12 cellular contexts compared by ENCODE assay signal in the genomic region with DNA sequence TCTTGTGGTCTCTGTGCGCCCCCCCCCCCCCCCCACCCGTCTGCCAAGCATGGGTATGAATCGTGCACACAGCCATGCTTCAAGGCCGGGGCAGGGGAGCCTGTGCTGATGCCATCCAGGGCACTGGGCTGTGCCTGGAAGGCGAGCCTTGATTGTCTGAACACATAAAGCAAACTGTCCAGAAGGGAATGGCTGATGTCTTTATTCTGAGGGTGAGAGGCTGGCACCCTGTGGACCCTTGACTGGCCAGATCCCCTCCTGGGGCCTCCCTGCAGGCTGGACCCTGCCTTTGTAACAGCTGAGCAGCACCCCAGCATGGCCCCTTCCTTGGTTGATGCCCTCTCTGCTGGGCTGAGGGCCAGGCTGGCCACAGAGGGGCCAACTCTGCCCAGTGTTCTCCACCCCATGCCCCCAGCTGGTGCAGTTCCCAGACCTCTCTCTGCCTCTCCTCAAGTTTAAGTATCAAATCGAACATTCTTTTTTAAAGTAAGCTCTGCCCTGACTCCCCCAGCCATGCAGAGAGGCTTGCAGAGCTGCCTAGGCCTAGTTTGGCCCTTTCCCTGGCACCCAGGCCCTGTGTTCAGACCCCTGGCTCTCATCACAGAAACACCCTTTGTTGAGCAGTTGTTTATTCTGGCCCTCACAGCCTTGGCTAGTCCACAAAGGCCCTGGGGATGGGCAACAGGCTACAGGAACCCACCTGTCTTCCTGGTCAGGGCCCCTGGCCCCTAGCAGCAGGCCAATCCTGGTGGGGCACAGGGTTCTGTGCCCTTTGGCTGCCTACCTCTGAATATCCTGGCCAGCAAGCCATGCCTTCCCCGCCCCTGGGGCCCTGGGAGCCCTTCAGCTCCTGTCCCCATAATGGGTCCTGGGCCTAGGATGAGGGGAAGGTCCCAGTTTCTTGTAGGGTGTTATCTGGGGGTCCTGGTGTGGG. TPM values are rescaled to one million over a fixed set of nuclear protein-coding genes. Genes with fewer than 3 reads are reported as not detected.
DNase-seq lines count a peak whose midpoint lies in the region; ATAC-seq and TF ChIP-seq lines count a peak whose summit lies in the region.
"Had no signal": no experiment of that assay in that cellular context is flagged by ENCODE, and none has a peak within 500 bp of the region (broad histone marks: within the 10 kb centered on the region; RNA-seq: fewer than 3 reads in every experiment).

No MANE protein-coding gene starts in this region.

- TF ChIP-seq CTCF in body of pancreas (IDR thresholded peaks at IDR 0.05) (no peak), neural crest cell (conservative IDR thresholded peaks at IDR 0.05) (no peak)

- no peak overlapping the region for H3K4me3 ChIP-seq in body of pancreas

- H3K4me1 Mint-ChIP-seq in neural crest cell, result peaks cover 12% of the 10 kb centered on the region

- H3K27ac Mint-ChIP-seq in neural crest cell (ENCODE audit: unreplicated experiment), result no peak overlapping the region

- peaks cover 13% of the 10 kb centered on the region for H3K27me3 Mint-ChIP-seq in neural crest cell (ENCODE audit: low read depth)

- H3K4me3 Mint-ChIP-seq in neural crest cell, result peak overlapping the region; percentile 75
- H3K4me3 Mint-ChIP-seq: nephron progenitor cell had no signal

- peak; percentile 54 for DNase-seq in DMS 273 (lab: John Stamatoyannopoulos, UW; ENCODE audit: unreplicated experiment)
- no peak for DNase-seq in DMS 273 treated with DMSO at 0.1 percent for 48 hours (lab: John Stamatoyannopoulos, UW)
- DNase-seq in body of pancreas, result peak in 3 of 4 donors; percentile 60 to 74 (median 74)
- DNase-seq in neural crest cell (ENCODE audit: low read depth, low spot score), result no peak
- DNase-seq in stimulated activated naive CD4-positive, alpha-beta T cell (lab: John Stamatoyannopoulos, UW), result no peak
- DNase-seq: activated effector memory CD4-positive, alpha-beta T cell treated with Interleukin-2 at 50 U/mL for 16 hours; nephron progenitor cell had no signal

- WGBS in body of pancreas, 2 donors, result 32 to 44% methylated on average over 4 to 7 of the region's 7 CpGs

- peaks cover 9% of the 10 kb centered on the region for H3K36me3 Mint-ChIP-seq in neural crest cell (ENCODE audit: low read depth)

- intact Hi-C loops in body of pancreas (cut with DNase I), result no loop called here

- H3K27ac ChIP-seq in KOPT-K1 (ENCODE audit: low read depth, low read length, poor library complexity, severe bottlenecking), result peak overlapping the region; percentile 90
- H3K27ac ChIP-seq in body of pancreas, result peak overlapping the region; percentile 59 to 72 (median 68)

- H3K9me3 ChIP-seq in KOPT-K1 (ENCODE audit: insufficient read depth, low read length, poor library complexity, severe bottlenecking) (no peaks in the 10 kb centered on the region), body of pancreas (no peaks in the 10 kb centered on the region)

- H3K36me3 ChIP-seq in KOPT-K1 (ENCODE audit: insufficient read depth, low read length), result peaks cover 89% of the 10 kb centered on the region
- peaks cover 0 to 20% of the 10 kb centered on the region in 2 donors for H3K36me3 ChIP-seq in body of pancreas (replicated peaks in 1 of 2; ENCODE audit: insufficient read depth in 1 of 2, low read depth in 2 of 2)

- H3K9me3 Mint-ChIP-seq in neural crest cell, result no peaks in the 10 kb centered on the region
- H3K9me3 Mint-ChIP-seq: nephron progenitor cell had no signal

- peaks cover 50% of the 10 kb centered on the region for H3K4me1 ChIP-seq in body of pancreas

- ATAC-seq in body of pancreas (peak; percentile 10), HG03442 (IDR thresholded peaks at IDR 0.05; ENCODE audit: unreplicated experiment) (no peak), GM21447 (IDR thresholded peaks at IDR 0.05; ENCODE audit: unreplicated experiment) (no peak)

- no peaks in the 10 kb centered on the region for H3K27me3 ChIP-seq in body of pancreas

- no peak for TF ChIP-seq POLR2A in body of pancreas (IDR thresholded peaks at IDR 0.05)

RNA-seq across cellular contexts. Expression of gene RANBP1, which starts 3.9 kb away (rescaled TPM):
- total RNA-seq in body of pancreas (100 to 1,000 TPM in 1 of 2 donors, 10 to 100 TPM in 1; 69.3 to 134 TPM), neural crest cell (469 and 489 TPM in 2 replicates)

RNA-seq across cellular contexts. Expression of gene TRMT2A, which starts 5.1 kb away (rescaled TPM):
- total RNA-seq in body of pancreas (10 to 100 TPM; 76.8 to 98.6 TPM), neural crest cell (75.1 and 77.7 TPM in 2 replicates)

RNA-seq across cellular contexts. Expression of gene ZDHHC8, which starts 19.6 kb away (rescaled TPM):
- total RNA-seq in body of pancreas, result 10 to 100 TPM; 20.0 to 21.4 TPM
- 82.1 and 98.9 TPM in 2 replicates for total RNA-seq in neural crest cell

RNA-seq across cellular contexts. Expression of gene DGCR8, which starts 31.9 kb away (rescaled TPM):
- total RNA-seq in body of pancreas, result 10 to 100 TPM; 25.7 to 53.4 TPM
- 86.3 and 86.5 TPM in 2 replicates for total RNA-seq in neural crest cell

RNA-seq across cellular contexts. Expression of gene CCDC188, which starts 38.9 kb away (rescaled TPM):
- total RNA-seq in body of pancreas (not detected), neural crest cell (8.2 and 8.6 TPM in 2 replicates)
- total RNA-seq: A172; T-helper 1 cell treated with Interleukin-12 subunit alpha and Interleukin-12 subunit beta and Interleukin-4 antibody, amounts not matched to agents 30 ng/mL and 1 ng/mL, for 36 hours had no signal

Comparison
In these comparisons a context has a peak if more than half of its experiments do, and no peak if none do; other contexts are left out.
1. DNase-seq: peak in DMS 273 (single experiment) and body of pancreas (3 of 4); none in DMS 273 treated with DMSO at 0.1 percent for 48 hours (single experiment), neural crest cell (single experiment) and stimulated activated naive CD4-positive, alpha-beta T cell (0 of 6).